Comparison of ENCODE assay signal across 34 cellular contexts in the genomic region with DNA sequence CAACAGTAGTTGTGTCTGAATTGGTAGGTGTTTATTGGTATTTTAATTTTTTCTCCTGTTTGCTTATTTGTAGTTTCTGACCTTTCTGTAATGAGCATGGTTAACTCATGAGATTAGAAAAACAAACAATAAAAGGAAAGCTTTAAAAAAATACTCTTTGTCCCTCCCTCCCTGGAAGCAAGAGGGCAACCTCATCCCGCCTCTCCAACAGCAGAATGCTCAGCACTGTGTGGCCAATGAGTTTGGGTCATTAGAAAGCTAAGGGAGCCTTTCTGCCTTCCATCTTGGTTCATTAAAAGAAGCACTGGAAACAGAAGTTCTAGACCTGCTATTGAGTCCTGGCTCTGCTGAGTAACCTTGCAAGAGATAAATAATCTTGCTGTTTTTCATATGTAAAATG. TPM values are rescaled to one million over a fixed set of nuclear protein-coding genes. Genes with fewer than 3 reads are reported as not detected.
DNase-seq lines count a peak whose midpoint lies in the region; ATAC-seq and TF ChIP-seq lines count a peak whose summit lies in the region.
"Had no signal": no experiment of that assay in that cellular context is flagged by ENCODE, and none has a peak within 500 bp of the region (broad histone marks: within the 10 kb centered on the region; RNA-seq: fewer than 3 reads in every experiment).

No MANE protein-coding gene starts in this region.

- DNase-seq in NCI-H82 (lab: John Stamatoyannopoulos, UW) (peak; percentile 1), NCI-H82 treated with DMSO at 0.1 percent for 48 hours (lab: John Stamatoyannopoulos, UW; ENCODE audit: unreplicated experiment) (no peak), OCI-M1 (lab: John Stamatoyannopoulos, UW) (peak; percentile 24), hepatocyte (ENCODE audit: low spot score) (peak; percentile 32), mesenteric fat pad (ENCODE audit: low spot score) (no peak), suprapubic skin (ENCODE audit: low spot score in 2 of 2) (no peak)
- DNase-seq: activated CD4-positive, alpha-beta T cell treated with anti-CD3 and anti-CD28 coated beads, Interleukin-2, amount 10 ng/mL, durations not matched to agents 7 days and 5 days; activated effector memory CD4-positive, alpha-beta T cell treated with Interleukin-2 at 50 U/mL for 16 hours; activated T-cell treated with anti-CD3 and anti-CD28 coated beads, Interleukin-2, amount 50 U/mL, for 1 hour; CD4-positive, alpha-beta memory T cell; EL; gastrocnemius medialis; MM.1S; NCI-H1417; NCI-H2029; NCI-H2227 treated with DMSO at 0.1 percent for 48 hours; NCI-H526; nephron progenitor cell; Peyer's patch; SIG-M5; stimulated activated CD4-positive, alpha-beta T cell treated with anti-CD3 and anti-CD28 coated beads, Interleukin-15, amount 100 ng/mL, for 24 hours; SW 1271; T-helper 9 cell; WERI-Rb-1 had no signal

- H3K36me3 ChIP-seq in hepatocyte (replicated peaks; ENCODE audit: insufficient read depth, low read depth) = no peaks in the 10 kb centered on the region
- no peaks in the 10 kb centered on the region for H3K36me3 ChIP-seq in suprapubic skin
- H3K36me3 ChIP-seq: breast epithelium, gastrocnemius medialis, Peyer's patch, WERI-Rb-1 had no signal

- WGBS in hepatocyte (ENCODE audit: low lambda C conversion rate, missing lambda C conversion rate) = 62% methylated on average over 1 of the region's 1 CpG
- WGBS in suprapubic skin = 36% methylated on average over 1 of the region's 1 CpG

- no peaks in the 10 kb centered on the region for H3K9me3 ChIP-seq in hepatocyte (ENCODE audit: low read depth)
- no peaks in the 10 kb centered on the region for H3K9me3 ChIP-seq in suprapubic skin
- H3K9me3 ChIP-seq: A549, breast epithelium, gastrocnemius medialis, Peyer's patch had no signal

- no peak overlapping the region for H2AFZ ChIP-seq in hepatocyte

- H3K27me3 ChIP-seq in hepatocyte (no peaks in the 10 kb centered on the region), suprapubic skin (no peaks in the 10 kb centered on the region)
- H3K27me3 ChIP-seq: Peyer's patch had no signal

- no peak overlapping the region for H3K4me2 ChIP-seq in hepatocyte
- H3K4me2 ChIP-seq: A549 had no signal

- TF ChIP-seq CTCF in hepatocyte (IDR thresholded peaks at IDR 0.05; ENCODE audit: poor library complexity) (peak; percentile 33), suprapubic skin (IDR thresholded peaks at IDR 0.05) (no peak)

- H3K4me1 ChIP-seq in hepatocyte (ENCODE audit: insufficient read depth) = no peaks in the 10 kb centered on the region
- no peaks in the 10 kb centered on the region for H3K4me1 ChIP-seq in suprapubic skin
- H3K4me1 ChIP-seq: A549, breast epithelium, gastrocnemius medialis, Peyer's patch had no signal

- H4K20me1 ChIP-seq in hepatocyte (ENCODE audit: insufficient read depth, poor library complexity, severe bottlenecking) = no peaks in the 10 kb centered on the region

- no peak overlapping the region for H3K27ac ChIP-seq in hepatocyte
- no peak overlapping the region for H3K27ac ChIP-seq in suprapubic skin
- H3K27ac ChIP-seq: A549, breast epithelium, gastrocnemius medialis, Peyer's patch, WERI-Rb-1 had no signal

- H3K4me3 ChIP-seq in hepatocyte (no peak overlapping the region), suprapubic skin (no peak overlapping the region)
- H3K4me3 ChIP-seq: A549, breast epithelium, gastrocnemius medialis, K562, Peyer's patch had no signal

- ATAC-seq in GM18517 (IDR thresholded peaks at IDR 0.05; ENCODE audit: unreplicated experiment) (no peak), GM18858 (IDR thresholded peaks at IDR 0.05; ENCODE audit: unreplicated experiment) (no peak)
- ATAC-seq: A549; activated naive CD4-positive, alpha-beta T cell treated with anti-CD3 and anti-CD28 coated beads, Interleukin-2, amount 50 U/mL, for 72 hours; gastrocnemius medialis; K562; stimulated activated effector memory CD8-positive, alpha-beta T cell treated with anti-CD3 and anti-CD28 coated beads, Interleukin-12 subunit alpha, Interleukin-12 subunit beta, amount 100 ng/mL, for 72 hours had no signal

- no peaks in the 10 kb centered on the region for H3K79me2 ChIP-seq in hepatocyte

- H3K9me2 ChIP-seq in hepatocyte (replicated peaks; ENCODE audit: insufficient read depth) = no peaks in the 10 kb centered on the region

- TF ChIP-seq EP300 in suprapubic skin (IDR thresholded peaks at IDR 0.05) = no peak

- no peak for TF ChIP-seq POLR2A in suprapubic skin (IDR thresholded peaks at IDR 0.05)

RNA-seq across cellular contexts. Expression of a gene that starts 33.9 kb away (rescaled TPM):
- total RNA-seq in hepatocyte (0.28 and 0.67 TPM in 2 replicates), mesenteric fat pad (not detected), suprapubic skin (not detected)
- 0.08 TPM in 1 of 2 replicates, not detected in the other for polyA plus RNA-seq in hepatocyte
- total RNA-seq: activated CD4-positive, alpha-beta T cell treated with anti-CD3 and anti-CD28 coated beads, Interleukin-2, amount 10 ng/mL, durations not matched to agents 7 days and 5 days; activated naive CD4-positive, alpha-beta T cell treated with anti-CD3 and anti-CD28 coated beads, Interleukin-2, amount 50 U/mL, for 72 hours; breast epithelium; CD4-positive, alpha-beta memory T cell; chondrocyte; gastrocnemius medialis; HT-29; K562; osteocyte; Peyer's patch had no signal
- polyA plus RNA-seq: A549, K562 had no signal

RNA-seq across cellular contexts. Expression of a gene that starts 34.1 kb away (rescaled TPM):
- total RNA-seq in hepatocyte = 0.12 TPM in 1 of 2 replicates, not detected in the other
- not detected in 2 replicates for polyA plus RNA-seq in hepatocyte
- not detected for total RNA-seq in mesenteric fat pad
- total RNA-seq in suprapubic skin = not detected
- total RNA-seq: activated CD4-positive, alpha-beta T cell treated with anti-CD3 and anti-CD28 coated beads, Interleukin-2, amount 10 ng/mL, durations not matched to agents 7 days and 5 days; activated naive CD4-positive, alpha-beta T cell treated with anti-CD3 and anti-CD28 coated beads, Interleukin-2, amount 50 U/mL, for 72 hours; breast epithelium; CD4-positive, alpha-beta memory T cell; chondrocyte; gastrocnemius medialis; HT-29; K562; osteocyte; Peyer's patch had no signal
- polyA plus RNA-seq: A549; CD4-positive, alpha-beta memory T cell; K562 had no signal

Comparison
In these comparisons a context has a peak if more than half of its experiments do, and no peak if none do; other contexts are left out.
1. DNase-seq: peak in NCI-H82 (single experiment), OCI-M1 (single experiment) and hepatocyte (single experiment); none in NCI-H82 treated with DMSO at 0.1 percent for 48 hours (single experiment), mesenteric fat pad (single experiment) and suprapubic skin (0 of 2).